In the genomic region with DNA sequence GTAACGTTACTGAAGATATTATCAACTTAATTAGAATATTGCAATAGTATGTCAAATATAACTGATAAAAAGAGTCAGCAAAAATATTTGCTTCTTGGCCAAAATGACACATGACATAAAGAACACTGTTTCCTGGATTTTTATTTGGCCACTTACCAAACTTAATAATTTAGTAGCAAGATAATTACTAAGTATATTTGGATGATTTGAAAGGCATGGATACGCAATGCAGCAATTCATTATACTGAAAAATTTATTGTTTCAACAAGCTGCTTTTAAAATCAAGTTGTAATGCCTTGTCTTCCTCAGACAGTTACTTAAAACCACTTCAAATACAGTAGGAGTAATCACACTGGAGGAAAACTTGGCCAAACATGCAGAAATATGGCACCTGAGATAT, we compare ENCODE assay signal across 17 cellular contexts.
DNase-seq lines count a peak whose midpoint lies in the region; ATAC-seq and TF ChIP-seq lines count a peak whose summit lies in the region.
"Had no signal": no experiment of that assay in that cellular context is flagged by ENCODE, and none has a peak within 500 bp of the region (broad histone marks: within the 10 kb centered on the region; RNA-seq: fewer than 3 reads in every experiment).

No MANE protein-coding gene starts in this region.

- H3K79me1 ChIP-seq in mesendoderm (ENCODE audit: low read length): no peaks in the 10 kb centered on the region

- no peak for ATAC-seq in SK-N-SH treated with all-trans-retinoic acid at 6 μM for 48 hours
- ATAC-seq in GM21825 (IDR thresholded peaks at IDR 0.05; ENCODE audit: unreplicated experiment): no peak
- ATAC-seq in psoas muscle: no peak
- ATAC-seq: CD8-positive, alpha-beta T cell; GM12878; HCT116 had no signal

- H3K56ac ChIP-seq in mesendoderm (ENCODE audit: low read length): no peak overlapping the region

- H3K27me3 ChIP-seq in SK-N-SH (ENCODE audit: insufficient read depth): no peaks in the 10 kb centered on the region
- no peaks in the 10 kb centered on the region for H3K27me3 ChIP-seq in HUES48 (ENCODE audit: control insufficient read depth, insufficient read depth, low read length)
- H3K27me3 ChIP-seq in SJCRH30: no peaks in the 10 kb centered on the region
- H3K27me3 ChIP-seq in mesendoderm (ENCODE audit: insufficient read depth, low read length, poor library complexity): no peaks in the 10 kb centered on the region
- H3K27me3 ChIP-seq in psoas muscle (ENCODE audit: insufficient read depth in 3 of 3, low read length in 2 of 3): no peaks in the 10 kb centered on the region

- H3K23ac ChIP-seq in mesendoderm (ENCODE audit: low read length): no peak overlapping the region

- no peak overlapping the region for H3K4ac ChIP-seq in mesendoderm (ENCODE audit: low read depth, low read length)

- H3K27ac ChIP-seq in SK-N-SH (ENCODE audit: low read depth in 2 of 2, low read length in 1 of 2) (no peak overlapping the region), HUES48 (ENCODE audit: low read depth, low read length) (peak overlapping the region; percentile 73), SJCRH30 (peak overlapping the region; percentile 23), mesendoderm (ENCODE audit: low read depth, low read length) (no peak overlapping the region), psoas muscle (no peak overlapping the region)

- H2BK15ac ChIP-seq in mesendoderm (replicated peaks; ENCODE audit: low read depth): peak overlapping the region; percentile 74

- no peak for TF ChIP-seq EP300 in SK-N-SH (IDR thresholded peaks at IDR 0.05; ENCODE audit: borderline replicate concordance in 1 of 2, low read depth in 1 of 2, low read length in 1 of 2)

- H3K9me3 ChIP-seq in SK-N-SH (no peaks in the 10 kb centered on the region), HUES48 (ENCODE audit: control insufficient read depth, insufficient read depth, low read length) (no peaks in the 10 kb centered on the region), SJCRH30 (replicated peaks) (no peaks in the 10 kb centered on the region), psoas muscle (no peaks in the 10 kb centered on the region)
- H3K9me3 ChIP-seq: Caco-2 had no signal

- H2AFZ ChIP-seq in SK-N-SH (ENCODE audit: low read depth): no peak overlapping the region

- H3F3A ChIP-seq in SK-N-SH (replicated peaks; ENCODE audit: insufficient read depth): no peaks in the 10 kb centered on the region

- H2BK5ac ChIP-seq in mesendoderm (ENCODE audit: low read length): no peak overlapping the region

- H2AK5ac ChIP-seq in mesendoderm (ENCODE audit: low read length): no peak overlapping the region

- no peak for TF ChIP-seq RAD21 in SK-N-SH (IDR thresholded peaks at IDR 0.05; ENCODE audit: low read length)

- H3K9me2 ChIP-seq in SK-N-SH: no peaks in the 10 kb centered on the region

- TF ChIP-seq CTCF in SK-N-SH (IDR thresholded peaks at IDR 0.05) (no peak), psoas muscle (IDR thresholded peaks at IDR 0.05) (no peak)

- POLR2A ChIA-PET in SK-N-SH (lab: Yijun Ruan, JAX): interaction anchor here (0.6 kb wide), 1 partner anchor 12 kb away, joined by 3 read pairs; no protein-coding TSS in a partner anchor

- intact Hi-C loops in psoas muscle (cut with DNase I): loop anchor here (10.0 kb wide), 1 partner anchor 240 kb away; no protein-coding TSS in a partner anchor

- DNase-seq in SK-N-SH (no peak), SJCRH30 (no peak), mesendoderm (no peak), psoas muscle (no peak), NCI-H345 (lab: John Stamatoyannopoulos, UW) (no peak)
- DNase-seq: C1 segment of cervical spinal cord; Caco-2; CD8-positive, alpha-beta T cell; DMS153; DND-41; GOT3; H7 had no signal

- no peaks in the 10 kb centered on the region for H4K20me1 ChIP-seq in SK-N-SH (ENCODE audit: insufficient read depth)

- no peak overlapping the region for H3K4me3 ChIP-seq in SK-N-SH (ENCODE audit: low read depth in 2 of 2, low read length in 1 of 2)
- no peak overlapping the region for H3K4me3 ChIP-seq in HUES48 (ENCODE audit: low read depth, low read length)
- H3K4me3 ChIP-seq in SJCRH30: no peak overlapping the region
- H3K4me3 ChIP-seq in mesendoderm (ENCODE audit: low read length): no peak overlapping the region
- H3K4me3 ChIP-seq in psoas muscle: no peak overlapping the region
- H3K4me3 ChIP-seq: GM12878 had no signal

- H3K9ac ChIP-seq in SK-N-SH (no peak overlapping the region), HUES48 (ENCODE audit: low read depth, low read length) (no peak overlapping the region), mesendoderm (ENCODE audit: low read length) (no peak overlapping the region)

- no peak overlapping the region for H4K5ac ChIP-seq in mesendoderm (ENCODE audit: low read length)

- no peak overlapping the region for H4K8ac ChIP-seq in mesendoderm (ENCODE audit: low read depth, low read length)

- H3K36me3 ChIP-seq in SK-N-SH (replicated peaks in 1 of 2; ENCODE audit: control insufficient read depth in 1 of 2, insufficient read depth in 2 of 2, low read length in 1 of 2): no peaks in the 10 kb centered on the region
- H3K36me3 ChIP-seq in HUES48 (ENCODE audit: control insufficient read depth, insufficient read depth, low read length): no peaks in the 10 kb centered on the region
- no peaks in the 10 kb centered on the region for H3K36me3 ChIP-seq in SJCRH30
- H3K36me3 ChIP-seq in mesendoderm (ENCODE audit: control insufficient read depth, insufficient read depth, low read length): no peaks in the 10 kb centered on the region
- H3K36me3 ChIP-seq in psoas muscle (ENCODE audit: insufficient read depth in 1 of 2, low read depth in 1 of 2): no peaks in the 10 kb centered on the region

- no peak overlapping the region for H2BK120ac ChIP-seq in mesendoderm (ENCODE audit: low read depth, low read length)

- CTCF ChIA-PET in SK-N-SH (lab: Yijun Ruan, JAX): interaction anchor here (1.1 to 1.9 kb wide), 9 partner anchors 9 to 241 kb away, joined by 3 to 18 read pairs (median 5); no protein-coding TSS in a partner anchor

- no peak overlapping the region for H3K18ac ChIP-seq in mesendoderm (ENCODE audit: low read length)

- no peak overlapping the region for H3K4me2 ChIP-seq in SK-N-SH
- H3K4me2 ChIP-seq in mesendoderm (ENCODE audit: low read length): no peak overlapping the region

- WGBS in SK-N-SH (ENCODE audit: low lambda C conversion rate): 49% methylated on average over 2 of the region's 2 CpGs
- WGBS in mesendoderm (ENCODE audit: extremely low coverage, insufficient coverage, low lambda C conversion rate): no CpG with 5 or more reads among the region's 2 CpGs
- 32 to 42% (median 38%) methylated on average over 2 of the region's 2 CpGs for whole genome bisulfite sequencing in psoas muscle, 3 donors

- H3K79me2 ChIP-seq in SK-N-SH (ENCODE audit: insufficient read depth) (no peaks in the 10 kb centered on the region), mesendoderm (ENCODE audit: control insufficient read depth, insufficient read depth, low read length) (no peaks in the 10 kb centered on the region)

- H3K4me1 ChIP-seq in SK-N-SH (ENCODE audit: control insufficient read depth in 1 of 2, insufficient read depth in 2 of 2, low read depth in 1 of 2, low read length in 1 of 2) (peaks cover 0 to 4% of the 10 kb centered on the region in 2 experiments; a peak in 1 of 4 replicates), HUES48 (ENCODE audit: control insufficient read depth, insufficient read depth, low read length) (peaks cover 64% of the 10 kb centered on the region), SJCRH30 (peaks cover 21% of the 10 kb centered on the region), mesendoderm (ENCODE audit: control insufficient read depth, low read depth, low read length) (no peaks in the 10 kb centered on the region), psoas muscle (no peaks in the 10 kb centered on the region)
- H3K4me1 ChIP-seq: Caco-2 had no signal

TF ChIP-seq in SK-N-SH treated with all-trans-retinoic acid at 6 μM for 48 hours, 23 proteins besides CTCF, POLR2A, EP300 and RAD21 (continues in another document):
- no peak for TF ChIP-seq ARNTL (CRISPR knock-in tag; IDR thresholded peaks at IDR 0.05; ENCODE audit: borderline replicate concordance, low read depth)
- 0 out of 2 replicates have a peak, but pooled peaks have one; percentile 46 for TF ChIP-seq ZC3H10 (CRISPR knock-in tag; IDR thresholded peaks at IDR 0.05)
- no peak for TF ChIP-seq ZNF565 (CRISPR knock-in tag; conservative IDR thresholded peaks at IDR 0.05; ENCODE audit: low read depth)
- no peak for TF ChIP-seq ZFP3 (CRISPR knock-in tag; IDR thresholded peaks at IDR 0.05)
- TF ChIP-seq SNAI2 (CRISPR knock-in tag; IDR thresholded peaks at IDR 0.05): no peak
- peak; percentile 95 for TF ChIP-seq ISL1 (CRISPR knock-in tag; IDR thresholded peaks at IDR 0.05)
- TF ChIP-seq ESRRG (CRISPR knock-in tag; IDR thresholded peaks at IDR 0.05): no peak
- TF ChIP-seq BACH2 (CRISPR knock-in tag; IDR thresholded peaks at IDR 0.05; ENCODE audit: borderline replicate concordance): no peak

TF ChIP-seq in SK-N-SH, 30 proteins besides CTCF, POLR2A, EP300 and RAD21:
- TF ChIP-seq RCOR1 (IDR thresholded peaks at IDR 0.05; ENCODE audit: low read length): no peak
- TF ChIP-seq FOSL2 (IDR thresholded peaks at IDR 0.05; ENCODE audit: borderline replicate concordance, low read depth): no peak
- TF ChIP-seq, protein P1, sequence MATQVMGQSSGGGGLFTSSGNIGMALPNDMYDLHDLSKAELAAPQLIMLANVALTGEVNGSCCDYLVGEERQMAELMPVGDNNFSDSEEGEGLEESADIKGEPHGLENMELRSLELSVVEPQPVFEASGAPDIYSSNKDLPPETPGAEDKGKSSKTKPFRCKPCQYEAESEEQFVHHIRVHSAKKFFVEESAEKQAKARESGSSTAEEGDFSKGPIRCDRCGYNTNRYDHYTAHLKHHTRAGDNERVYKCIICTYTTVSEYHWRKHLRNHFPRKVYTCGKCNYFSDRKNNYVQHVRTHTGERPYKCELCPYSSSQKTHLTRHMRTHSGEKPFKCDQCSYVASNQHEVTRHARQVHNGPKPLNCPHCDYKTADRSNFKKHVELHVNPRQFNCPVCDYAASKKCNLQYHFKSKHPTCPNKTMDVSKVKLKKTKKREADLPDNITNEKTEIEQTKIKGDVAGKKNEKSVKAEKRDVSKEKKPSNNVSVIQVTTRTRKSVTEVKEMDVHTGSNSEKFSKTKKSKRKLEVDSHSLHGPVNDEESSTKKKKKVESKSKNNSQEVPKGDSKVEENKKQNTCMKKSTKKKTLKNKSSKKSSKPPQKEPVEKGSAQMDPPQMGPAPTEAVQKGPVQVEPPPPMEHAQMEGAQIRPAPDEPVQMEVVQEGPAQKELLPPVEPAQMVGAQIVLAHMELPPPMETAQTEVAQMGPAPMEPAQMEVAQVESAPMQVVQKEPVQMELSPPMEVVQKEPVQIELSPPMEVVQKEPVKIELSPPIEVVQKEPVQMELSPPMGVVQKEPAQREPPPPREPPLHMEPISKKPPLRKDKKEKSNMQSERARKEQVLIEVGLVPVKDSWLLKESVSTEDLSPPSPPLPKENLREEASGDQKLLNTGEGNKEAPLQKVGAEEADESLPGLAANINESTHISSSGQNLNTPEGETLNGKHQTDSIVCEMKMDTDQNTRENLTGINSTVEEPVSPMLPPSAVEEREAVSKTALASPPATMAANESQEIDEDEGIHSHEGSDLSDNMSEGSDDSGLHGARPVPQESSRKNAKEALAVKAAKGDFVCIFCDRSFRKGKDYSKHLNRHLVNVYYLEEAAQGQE (IDR thresholded peaks at IDR 0.05; ENCODE audit: low read depth, low read length): no peak
- TF ChIP-seq NFIC (IDR thresholded peaks at IDR 0.05; ENCODE audit: borderline replicate concordance): no peak
- no peak for TF ChIP-seq JUND (IDR thresholded peaks at IDR 0.05)

Comparison
In these comparisons a context has a peak if more than half of its experiments do, and no peak if none do; other contexts are left out.
1. H3K27ac ChIP-seq: peak in HUES48 (single experiment) and SJCRH30 (single experiment); none in SK-N-SH (0 of 2), mesendoderm (single experiment) and psoas muscle (single experiment).